1 cellular context compared by ENCODE assay signal in the genomic region with DNA sequence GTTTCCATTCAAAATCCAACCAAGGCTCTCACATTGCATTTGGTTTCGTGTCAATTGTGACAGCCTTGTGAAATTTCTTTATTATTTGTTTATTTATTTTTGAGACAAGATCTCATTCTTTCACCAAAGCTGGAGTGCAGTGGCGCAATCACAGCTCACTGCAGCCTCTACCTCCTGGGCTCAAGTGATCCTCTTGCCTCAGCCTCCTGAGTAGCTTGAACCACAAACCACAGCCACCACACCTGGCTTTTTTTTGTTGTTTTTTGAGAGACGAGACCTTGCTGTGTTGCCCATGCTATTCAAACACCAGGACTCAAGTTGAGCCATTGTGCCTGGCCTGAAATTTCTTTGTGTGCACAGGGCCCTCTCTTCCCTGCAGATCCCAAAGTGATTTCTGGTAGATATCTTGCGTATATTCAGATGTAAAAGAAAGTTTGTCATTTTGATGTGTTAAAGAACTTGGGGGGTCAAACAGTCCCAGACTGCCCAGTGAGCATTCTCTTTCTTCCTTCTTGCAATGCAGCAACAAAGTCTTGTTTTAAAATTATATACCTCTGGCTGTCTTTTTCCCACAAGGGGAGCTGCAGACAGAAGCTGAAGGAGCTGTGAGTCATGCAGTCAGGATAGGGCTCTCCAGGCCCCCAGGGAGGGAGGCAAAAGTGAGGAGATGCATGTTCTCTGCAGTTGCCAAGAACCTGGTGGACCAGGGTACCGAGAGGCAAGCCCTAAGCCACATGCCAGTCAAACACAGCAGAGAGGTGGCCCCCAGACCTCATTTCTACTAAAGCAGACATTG.
TF ChIP-seq lines count a peak whose summit lies in the region.

No MANE protein-coding gene starts in this region.

TF ChIP-seq in WTC11, 78 proteins besides CTCF, POLR2A, EP300 and RAD21 (continued from another document):
- TF ChIP-seq, protein P1, sequence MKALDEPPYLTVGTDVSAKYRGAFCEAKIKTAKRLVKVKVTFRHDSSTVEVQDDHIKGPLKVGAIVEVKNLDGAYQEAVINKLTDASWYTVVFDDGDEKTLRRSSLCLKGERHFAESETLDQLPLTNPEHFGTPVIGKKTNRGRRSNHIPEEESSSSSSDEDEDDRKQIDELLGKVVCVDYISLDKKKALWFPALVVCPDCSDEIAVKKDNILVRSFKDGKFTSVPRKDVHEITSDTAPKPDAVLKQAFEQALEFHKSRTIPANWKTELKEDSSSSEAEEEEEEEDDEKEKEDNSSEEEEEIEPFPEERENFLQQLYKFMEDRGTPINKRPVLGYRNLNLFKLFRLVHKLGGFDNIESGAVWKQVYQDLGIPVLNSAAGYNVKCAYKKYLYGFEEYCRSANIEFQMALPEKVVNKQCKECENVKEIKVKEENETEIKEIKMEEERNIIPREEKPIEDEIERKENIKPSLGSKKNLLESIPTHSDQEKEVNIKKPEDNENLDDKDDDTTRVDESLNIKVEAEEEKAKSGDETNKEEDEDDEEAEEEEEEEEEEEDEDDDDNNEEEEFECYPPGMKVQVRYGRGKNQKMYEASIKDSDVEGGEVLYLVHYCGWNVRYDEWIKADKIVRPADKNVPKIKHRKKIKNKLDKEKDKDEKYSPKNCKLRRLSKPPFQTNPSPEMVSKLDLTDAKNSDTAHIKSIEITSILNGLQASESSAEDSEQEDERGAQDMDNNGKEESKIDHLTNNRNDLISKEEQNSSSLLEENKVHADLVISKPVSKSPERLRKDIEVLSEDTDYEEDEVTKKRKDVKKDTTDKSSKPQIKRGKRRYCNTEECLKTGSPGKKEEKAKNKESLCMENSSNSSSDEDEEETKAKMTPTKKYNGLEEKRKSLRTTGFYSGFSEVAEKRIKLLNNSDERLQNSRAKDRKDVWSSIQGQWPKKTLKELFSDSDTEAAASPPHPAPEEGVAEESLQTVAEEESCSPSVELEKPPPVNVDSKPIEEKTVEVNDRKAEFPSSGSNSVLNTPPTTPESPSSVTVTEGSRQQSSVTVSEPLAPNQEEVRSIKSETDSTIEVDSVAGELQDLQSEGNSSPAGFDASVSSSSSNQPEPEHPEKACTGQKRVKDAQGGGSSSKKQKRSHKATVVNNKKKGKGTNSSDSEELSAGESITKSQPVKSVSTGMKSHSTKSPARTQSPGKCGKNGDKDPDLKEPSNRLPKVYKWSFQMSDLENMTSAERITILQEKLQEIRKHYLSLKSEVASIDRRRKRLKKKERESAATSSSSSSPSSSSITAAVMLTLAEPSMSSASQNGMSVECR (CRISPR knock-in tag; IDR thresholded peaks at IDR 0.05; ENCODE audit: borderline replicate concordance): no peak
- TF ChIP-seq ZNF423 (CRISPR knock-in tag; IDR thresholded peaks at IDR 0.05) (no peak), ZNF219 (CRISPR knock-in tag; IDR thresholded peaks at IDR 0.05; ENCODE audit: borderline replicate concordance) (no peak), TEAD4 (CRISPR knock-in tag; IDR thresholded peaks at IDR 0.05) (no peak), RELA (CRISPR knock-in tag; IDR thresholded peaks at IDR 0.05; ENCODE audit: borderline replicate concordance) (no peak), NR3C1 (CRISPR knock-in tag; conservative IDR thresholded peaks at IDR 0.05; ENCODE audit: low read depth) (no peak), NFE2L1 (CRISPR knock-in tag; IDR thresholded peaks at IDR 0.05) (no peak), ZNF121 (CRISPR knock-in tag; IDR thresholded peaks at IDR 0.05) (no peak), ZBTB21 (CRISPR knock-in tag; IDR thresholded peaks at IDR 0.05; ENCODE audit: borderline replicate concordance) (no peak)
- TF ChIP-seq, protein P2, sequence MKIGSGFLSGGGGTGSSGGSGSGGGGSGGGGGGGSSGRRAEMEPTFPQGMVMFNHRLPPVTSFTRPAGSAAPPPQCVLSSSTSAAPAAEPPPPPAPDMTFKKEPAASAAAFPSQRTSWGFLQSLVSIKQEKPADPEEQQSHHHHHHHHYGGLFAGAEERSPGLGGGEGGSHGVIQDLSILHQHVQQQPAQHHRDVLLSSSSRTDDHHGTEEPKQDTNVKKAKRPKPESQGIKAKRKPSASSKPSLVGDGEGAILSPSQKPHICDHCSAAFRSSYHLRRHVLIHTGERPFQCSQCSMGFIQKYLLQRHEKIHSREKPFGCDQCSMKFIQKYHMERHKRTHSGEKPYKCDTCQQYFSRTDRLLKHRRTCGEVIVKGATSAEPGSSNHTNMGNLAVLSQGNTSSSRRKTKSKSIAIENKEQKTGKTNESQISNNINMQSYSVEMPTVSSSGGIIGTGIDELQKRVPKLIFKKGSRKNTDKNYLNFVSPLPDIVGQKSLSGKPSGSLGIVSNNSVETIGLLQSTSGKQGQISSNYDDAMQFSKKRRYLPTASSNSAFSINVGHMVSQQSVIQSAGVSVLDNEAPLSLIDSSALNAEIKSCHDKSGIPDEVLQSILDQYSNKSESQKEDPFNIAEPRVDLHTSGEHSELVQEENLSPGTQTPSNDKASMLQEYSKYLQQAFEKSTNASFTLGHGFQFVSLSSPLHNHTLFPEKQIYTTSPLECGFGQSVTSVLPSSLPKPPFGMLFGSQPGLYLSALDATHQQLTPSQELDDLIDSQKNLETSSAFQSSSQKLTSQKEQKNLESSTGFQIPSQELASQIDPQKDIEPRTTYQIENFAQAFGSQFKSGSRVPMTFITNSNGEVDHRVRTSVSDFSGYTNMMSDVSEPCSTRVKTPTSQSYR (CRISPR knock-in tag; IDR thresholded peaks at IDR 0.05): no peak
- TF ChIP-seq, protein P3, sequence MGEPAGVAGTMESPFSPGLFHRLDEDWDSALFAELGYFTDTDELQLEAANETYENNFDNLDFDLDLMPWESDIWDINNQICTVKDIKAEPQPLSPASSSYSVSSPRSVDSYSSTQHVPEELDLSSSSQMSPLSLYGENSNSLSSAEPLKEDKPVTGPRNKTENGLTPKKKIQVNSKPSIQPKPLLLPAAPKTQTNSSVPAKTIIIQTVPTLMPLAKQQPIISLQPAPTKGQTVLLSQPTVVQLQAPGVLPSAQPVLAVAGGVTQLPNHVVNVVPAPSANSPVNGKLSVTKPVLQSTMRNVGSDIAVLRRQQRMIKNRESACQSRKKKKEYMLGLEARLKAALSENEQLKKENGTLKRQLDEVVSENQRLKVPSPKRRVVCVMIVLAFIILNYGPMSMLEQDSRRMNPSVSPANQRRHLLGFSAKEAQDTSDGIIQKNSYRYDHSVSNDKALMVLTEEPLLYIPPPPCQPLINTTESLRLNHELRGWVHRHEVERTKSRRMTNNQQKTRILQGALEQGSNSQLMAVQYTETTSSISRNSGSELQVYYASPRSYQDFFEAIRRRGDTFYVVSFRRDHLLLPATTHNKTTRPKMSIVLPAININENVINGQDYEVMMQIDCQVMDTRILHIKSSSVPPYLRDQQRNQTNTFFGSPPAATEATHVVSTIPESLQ (CRISPR knock-in tag; IDR thresholded peaks at IDR 0.05): no peak
